In genomic region chr1:2479618-2480017, GRCh38 we compare ENCODE assay signal across 29 cellular contexts. TPM values are rescaled to one million over a fixed set of nuclear protein-coding genes. Genes with fewer than 3 reads are reported as not detected.
"Had no signal": no experiment of that assay in that cellular context is flagged by ENCODE, and none has a peak within 500 bp of the region (broad histone marks: within the 10 kb centered on the region; RNA-seq: fewer than 3 reads in every experiment).

No MANE protein-coding gene starts in this region.

- H3K27me3 Mint-ChIP-seq: activated B cell treated with CpG ODN at 0.5 μM for 24 hours; activated naive CD8-positive, alpha-beta T cell treated with anti-CD3 and anti-CD28 coated beads for 36 hours had no signal

- DNase-seq: activated B cell treated with CpG ODN at 0.5 μM for 24 hours; activated CD8-positive, alpha-beta memory T cell treated with anti-CD3 and anti-CD28 coated beads for 24 hours; activated effector memory CD4-positive, alpha-beta T cell treated with anti-CD3 and anti-CD28 coated beads, Interleukin-2, amount 50 U/mL, for 16 hours; activated naive CD4-positive, alpha-beta T cell treated with anti-CD3 and anti-CD28 coated beads for 36 hours; activated naive CD8-positive, alpha-beta T cell treated with anti-CD3 and anti-CD28 coated beads for 36 hours; brain microvascular endothelial cell; caudate nucleus; endodermal cell; foreskin fibroblast; head of caudate nucleus; hippocampal formation; left cardiac atrium; left ventricle myocardium superior; nephron progenitor cell; pancreas; stimulated activated CD4-positive, alpha-beta T cell treated with anti-CD3 and anti-CD28 coated beads, Interleukin-15, amount 100 ng/mL, for 24 hours; stimulated activated CD4-positive, alpha-beta T cell treated with anti-CD3 and anti-CD28 coated beads, Interleukin-2, amount 100 ng/mL, for 24 hours; stimulated activated naive B cell treated with anti-CD40 and anti-IgM and Interleukin-4, amounts not matched to agents 10 μg/mL and 1 μg/mL and 100 μg/mL, for 72 hours; stomach; T-helper 2 cell; tibial artery had no signal

- H3K27me3 ChIP-seq: brain microvascular endothelial cell, pancreas, right atrium auricular region had no signal

- H3K27ac Mint-ChIP-seq: activated B cell treated with CpG ODN at 0.5 μM for 24 hours; activated naive CD4-positive, alpha-beta T cell treated with anti-CD3 and anti-CD28 coated beads for 36 hours; activated naive CD8-positive, alpha-beta T cell treated with anti-CD3 and anti-CD28 coated beads for 36 hours; activated T-helper 1 cell treated with anti-CD3 and anti-CD28 coated beads, Interleukin-12 subunit alpha, Interleukin-12 subunit beta, Interleukin-2, Interleukin-4 antibody, amounts not matched to agents 30 ng/mL and 10 ng/mL and 1 ng/mL, durations not matched to agents 14 hours and 24 hours and 36 hours; endodermal cell; nephron progenitor cell; stimulated activated naive B cell treated with anti-CD40 and anti-IgM and Interleukin-4, amounts not matched to agents 10 μg/mL and 1 μg/mL and 100 μg/mL, for 72 hours had no signal

- H3K27ac ChIP-seq: brain microvascular endothelial cell, pancreas, right atrium auricular region, stomach, tibial artery had no signal

- H3K36me3 Mint-ChIP-seq: activated naive CD8-positive, alpha-beta T cell treated with anti-CD3 and anti-CD28 coated beads for 36 hours; stimulated activated naive B cell treated with anti-CD40 and anti-IgM and Interleukin-4, amounts not matched to agents 10 μg/mL and 1 μg/mL and 100 μg/mL, for 72 hours had no signal

- FAIRE-seq: astrocyte, keratinocyte, pancreas had no signal

- H3K4me3 ChIP-seq: pancreas, right atrium auricular region, stomach, tibial artery had no signal

- H3K9me3 Mint-ChIP-seq: activated B cell treated with CpG ODN at 0.5 μM for 24 hours; activated naive CD4-positive, alpha-beta T cell treated with anti-CD3 and anti-CD28 coated beads for 36 hours; activated naive CD8-positive, alpha-beta T cell treated with anti-CD3 and anti-CD28 coated beads for 36 hours; activated T-helper 1 cell treated with anti-CD3 and anti-CD28 coated beads, Interleukin-12 subunit alpha, Interleukin-12 subunit beta, Interleukin-2, Interleukin-4 antibody, amounts not matched to agents 30 ng/mL and 10 ng/mL and 1 ng/mL, durations not matched to agents 14 hours and 24 hours and 36 hours; endodermal cell; nephron progenitor cell; stimulated activated naive B cell treated with anti-CD40 and anti-IgM and Interleukin-4, amounts not matched to agents 10 μg/mL and 1 μg/mL and 100 μg/mL, for 72 hours had no signal

- H3K9me3 ChIP-seq: pancreas, right atrium auricular region, stomach, tibial artery had no signal

- ATAC-seq: esophagus mucosa; left cardiac atrium; left ventricle myocardium superior; pancreas; stimulated activated naive B cell treated with anti-CD40 and anti-IgM and Interleukin-4, amounts not matched to agents 10 μg/mL and 1 μg/mL and 100 μg/mL, for 72 hours had no signal

- H3K4me1 ChIP-seq: pancreas had no signal

- H3K4me1 Mint-ChIP-seq: endodermal cell had no signal

- H3K36me3 ChIP-seq: brain microvascular endothelial cell, pancreas, right atrium auricular region, stomach, tibial artery had no signal

- H3K4me3 Mint-ChIP-seq: activated B cell treated with CpG ODN at 0.5 μM for 24 hours; activated naive CD4-positive, alpha-beta T cell treated with anti-CD3 and anti-CD28 coated beads for 36 hours; activated naive CD8-positive, alpha-beta T cell treated with anti-CD3 and anti-CD28 coated beads for 36 hours; activated T-helper 1 cell treated with anti-CD3 and anti-CD28 coated beads, Interleukin-12 subunit alpha, Interleukin-12 subunit beta, Interleukin-2, Interleukin-4 antibody, amounts not matched to agents 30 ng/mL and 10 ng/mL and 1 ng/mL, durations not matched to agents 14 hours and 24 hours and 36 hours; endodermal cell; nephron progenitor cell; stimulated activated naive B cell treated with anti-CD40 and anti-IgM and Interleukin-4, amounts not matched to agents 10 μg/mL and 1 μg/mL and 100 μg/mL, for 72 hours had no signal

RNA-seq across cellular contexts. Expression of gene HES5, which starts 50.4 kb away (rescaled TPM):
- total RNA-seq: activated B cell treated with CpG ODN at 0.5 μM for 24 hours; activated naive CD4-positive, alpha-beta T cell treated with anti-CD3 and anti-CD28 coated beads for 36 hours; activated T-helper 1 cell treated with anti-CD3 and anti-CD28 coated beads, Interleukin-12 subunit alpha, Interleukin-12 subunit beta, Interleukin-2, Interleukin-4 antibody, amounts not matched to agents 30 ng/mL and 10 ng/mL and 1 ng/mL, durations not matched to agents 14 hours and 24 hours and 36 hours; astrocyte; chondrocyte; endodermal cell; lung microvascular endothelial cell; pulmonary artery endothelial cell; right atrium auricular region had no signal
